In the genomic region with DNA sequence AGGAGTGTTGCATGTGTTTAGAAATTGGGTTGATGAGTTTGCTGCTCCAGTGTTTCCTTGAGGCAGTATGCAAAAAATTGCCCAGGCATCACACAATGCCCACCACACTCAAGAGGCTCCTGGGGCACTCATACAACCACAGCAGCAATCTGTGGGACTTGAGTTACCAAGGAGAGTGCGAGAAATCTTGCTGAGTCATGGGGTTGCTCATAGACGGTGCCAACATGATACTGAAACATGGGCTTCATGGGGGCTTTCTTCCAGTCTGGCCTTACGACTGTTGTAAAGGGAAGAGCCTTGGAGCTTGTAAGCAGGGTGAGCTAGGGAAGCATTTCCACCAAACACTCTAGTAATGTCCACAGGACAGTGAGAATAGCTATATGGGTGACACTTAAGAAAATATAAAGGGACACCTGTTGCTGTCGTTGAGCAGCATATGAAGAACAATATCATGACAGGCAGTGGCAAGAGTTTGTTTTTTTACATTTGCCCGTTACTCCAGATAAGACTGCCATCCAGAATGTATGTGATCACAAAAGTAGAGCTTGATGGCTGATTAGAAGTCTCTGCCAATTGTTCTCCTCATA, we compare ENCODE assay signal across 23 cellular contexts.
"Had no signal": no experiment of that assay in that cellular context is flagged by ENCODE, and none has a peak within 500 bp of the region (broad histone marks: within the 10 kb centered on the region; RNA-seq: fewer than 3 reads in every experiment).

No MANE protein-coding gene starts in this region.

- H3K4me2 ChIP-seq: hepatocyte had no signal

- H3K4me3 ChIP-seq: hepatocyte, left ventricle myocardium inferior, lower lobe of right lung, pancreas, suprapubic skin, thyroid gland, upper lobe of left lung, vagina had no signal

- H3K36me3 ChIP-seq: left ventricle myocardium inferior, lower lobe of right lung, pancreas, suprapubic skin, thyroid gland, upper lobe of left lung, vagina had no signal

- H3K9me3 ChIP-seq: left ventricle myocardium inferior, lower lobe of right lung, pancreas, suprapubic skin, thyroid gland, upper lobe of left lung, vagina had no signal

- H3K27ac ChIP-seq: hepatocyte, left ventricle myocardium inferior, lower lobe of right lung, pancreas, suprapubic skin, thyroid gland, upper lobe of left lung, vagina had no signal

- ATAC-seq: left cardiac atrium; lower lobe of right lung; pancreas; right cardiac atrium; stimulated activated effector memory CD8-positive, alpha-beta T cell treated with anti-CD3 and anti-CD28 coated beads, Interleukin-12 subunit alpha, Interleukin-12 subunit beta, amount 100 ng/mL, for 72 hours; stimulated activated naive CD8-positive, alpha-beta T cell treated with anti-CD3 and anti-CD28 coated beads, Interleukin-15, Interleukin-2, amounts not matched to agents 100 U/mL and 50 U/mL, for 24 hours had no signal

- H3K79me2 ChIP-seq: hepatocyte had no signal

- H3K27me3 ChIP-seq: hepatocyte, pancreas, suprapubic skin, thyroid gland, upper lobe of left lung, vagina had no signal

- FAIRE-seq: endothelial cell of umbilical vein, kidney, pancreas had no signal

- H2AFZ ChIP-seq: hepatocyte had no signal

- DNase-seq: effector CD4-positive, alpha-beta T cell; endodermal cell; erythroblast; foreskin melanocyte; head of caudate nucleus; kidney; left cardiac atrium; left ventricle myocardium inferior; lower lobe of right lung; midbrain; occipital lobe; pancreas; right cardiac atrium; stimulated activated CD4-positive, alpha-beta T cell treated with anti-CD3 and anti-CD28 coated beads, Interleukin-4, amount 100 ng/mL, for 1 hour; stimulated activated CD8-positive, alpha-beta memory T cell treated with anti-CD3 and anti-CD28 coated beads, Interleukin-4, amount 100 ng/mL, for 48 hours; stimulated activated naive CD8-positive, alpha-beta T cell treated with anti-CD3 and anti-CD28 coated beads, Interleukin-15, Interleukin-2, amounts not matched to agents 100 U/mL and 50 U/mL, for 24 hours; thyroid gland; upper lobe of left lung had no signal

- H3K4me1 ChIP-seq: left ventricle myocardium inferior, lower lobe of right lung, pancreas, suprapubic skin, thyroid gland, upper lobe of left lung, vagina had no signal
